ENCODE assay signal across 28 cellular contexts in genomic region chr12:121823101-121823726, GRCh38. TPM values are rescaled to one million over a fixed set of nuclear protein-coding genes. Genes with fewer than 3 reads are reported as not detected.
DNase-seq lines count a peak whose midpoint lies in the region; ATAC-seq, FAIRE-seq and TF ChIP-seq lines count a peak whose summit lies in the region.
"Had no signal": no experiment of that assay in that cellular context is flagged by ENCODE, and none has a peak within 500 bp of the region (broad histone marks: within the 10 kb centered on the region; RNA-seq: fewer than 3 reads in every experiment).

No MANE protein-coding gene starts in this region.

- FAIRE-seq in K562 (lab: Jason Lieb, UNC) (no peak), GM12891 (lab: Jason Lieb, UNC) (no peak)
- FAIRE-seq: HTR-8/SVneo, islet of Langerhans, urothelium cell line had no signal

- peaks cover 0 to 19% of the 10 kb centered on the region in 2 experiments; a peak in 2 of 5 replicates for H3K4me1 ChIP-seq in K562 (replicated peaks in 1 of 2; ENCODE audit: control insufficient read depth in 2 of 2, insufficient read depth in 2 of 2, low read length in 2 of 2)
- H3K4me1 ChIP-seq: heart right ventricle had no signal

- no TSS peak for BruUV-seq in K562 (replicated peaks; lab: Mats Ljungman, UMichigan)

- TF ChIP-seq POLR2A in K562 (conservative IDR thresholded peaks at IDR 0.05) = no peak
- no peak for TF ChIP-seq POLR2A in GM12891 (IDR thresholded peaks at IDR 0.05; ENCODE audit: low read depth, low read length)

- no peak overlapping the region for H3K9ac ChIP-seq in K562 (ENCODE audit: insufficient read depth in 1 of 2, low read depth in 2 of 2, low read length in 2 of 2)

- CTCF ChIA-PET in K562 (lab: Yijun Ruan, JAX; ENCODE audit: low intra/inter-chr PET ratio) = interaction anchor here (1.7 kb wide), 1 partner anchor 66 kb away, joined by 5 read pairs; the partner anchor contains the start of gene PSMD9

- TF ChIP-seq CTCF in K562 (IDR thresholded peaks at IDR 0.05 in 2 of 3, conservative IDR thresholded peaks at IDR 0.05 in 1 of 3; ENCODE audit: insufficient read depth in 2 of 3, low read depth in 1 of 3, low read length in 3 of 3) = peak in 2 of 3 experiments; percentile 26 to 35; a peak in 3 of 6 replicates

- intact Hi-C loops in K562 (cut with micrococcal nuclease) = no loop called here

- H3K4me3 Mint-ChIP-seq in stimulated activated naive CD8-positive, alpha-beta T cell treated with anti-CD3 and anti-CD28 coated beads, Interleukin-15, amount 100 ng/mL, for 72 hours = no peak overlapping the region
- H3K4me3 Mint-ChIP-seq: CD4-positive, alpha-beta memory T cell; memory B cell; naive B cell had no signal

- POLR2A ChIA-PET in K562 (lab: Yijun Ruan, JAX) = interaction anchor here (1.0 kb wide), 1 partner anchor 18 kb away, joined by 4 read pairs; no protein-coding TSS in a partner anchor

- H4K20me1 ChIP-seq in K562 (replicated peaks; ENCODE audit: control insufficient read depth, insufficient read depth, low read length) = no peaks in the 10 kb centered on the region; the same call in 1 of the 2 replicates

- peak overlapping the region in 1 of 2 donors; percentile 48 for H3K27ac Mint-ChIP-seq in stimulated activated naive CD8-positive, alpha-beta T cell treated with anti-CD3 and anti-CD28 coated beads, Interleukin-15, amount 100 ng/mL, for 72 hours
- H3K27ac Mint-ChIP-seq: memory B cell had no signal

- TF ChIP-seq RAD21 in K562 (CRISPR knock-in tag; conservative IDR thresholded peaks at IDR 0.05 in 1 of 2, IDR thresholded peaks at IDR 0.05 in 1 of 2) = no peak

- 92% methylated on average over 26 of the region's 36 CpGs for WGBS in K562 (ENCODE audit: insufficient coverage, low coverage, missing lambda C conversion rate)

- H3K27me3 Mint-ChIP-seq in stimulated activated naive CD8-positive, alpha-beta T cell treated with anti-CD3 and anti-CD28 coated beads, Interleukin-15, amount 100 ng/mL, for 72 hours = no peaks in the 10 kb centered on the region
- H3K27me3 Mint-ChIP-seq: CD4-positive, alpha-beta memory T cell; memory B cell; naive B cell had no signal

- DNase-seq in stimulated activated naive CD8-positive, alpha-beta T cell treated with anti-CD3 and anti-CD28 coated beads, Interleukin-15, amount 100 ng/mL, for 72 hours = no peak
- no peak for DNase-seq in stimulated activated naive CD8-positive, alpha-beta T cell treated with anti-CD3 and anti-CD28 coated beads, Interleukin-15, Interleukin-2, amounts not matched to agents 100 U/mL and 50 U/mL, for 24 hours
- DNase-seq in K562 (ENCODE audit: extremely low read depth in 1 of 4, low spot score in 3 of 4) = no peak
- DNase-seq in iPS-NIHi11 (ENCODE audit: low spot score) = peak; percentile 57
- no peak for DNase-seq in GM12891 (ENCODE audit: insufficient read length, low spot score)
- no peak for DNase-seq in putamen (ENCODE audit: low spot score)
- DNase-seq in activated CD4-positive, CD25-positive, alpha-beta regulatory T cell (lab: John Stamatoyannopoulos, UW) = no peak
- DNase-seq in NCI-H1436 treated with DMSO at 0.1 percent for 48 hours (lab: John Stamatoyannopoulos, UW) = no peak
- DNase-seq: ACHN; activated CD4-positive, alpha-beta T cell treated with anti-CD3 and anti-CD28 coated beads, Interleukin-2, amount 50 U/mL, for 4 hours; activated gamma-delta T cell treated with Interleukin-2 at 50 U/mL for 16 hours; activated T-cell treated with anti-CD3 and anti-CD28 coated beads for 4 hours; CD4-positive, alpha-beta memory T cell; central memory CD4-positive, alpha-beta T cell; DMS79; effector CD8-positive, alpha-beta T cell; heart right ventricle; naive B cell; NCI-H1105 treated with DMSO at 0.1 percent for 48 hours; NCI-H510A; SHP77 treated with DMSO at 0.1 percent for 48 hours; stimulated activated CD4-positive, alpha-beta T cell treated with anti-CD3 and anti-CD28 coated beads, Interleukin-4, amount 100 ng/mL, for 1 hour had no signal

- no peaks in the 10 kb centered on the region for H3K27me3 ChIP-seq in K562 (ENCODE audit: control insufficient read depth in 2 of 2, insufficient read depth in 2 of 2, low read length in 2 of 2)
- H3K27me3 ChIP-seq: heart right ventricle had no signal

- no peak overlapping the region for H3K4me2 ChIP-seq in K562 (ENCODE audit: insufficient read depth, low read length)

- H3K9me3 Mint-ChIP-seq in stimulated activated naive CD8-positive, alpha-beta T cell treated with anti-CD3 and anti-CD28 coated beads, Interleukin-15, amount 100 ng/mL, for 72 hours = no peaks in the 10 kb centered on the region
- H3K9me3 Mint-ChIP-seq: memory B cell, naive B cell had no signal

- H3K79me2 ChIP-seq in K562 (ENCODE audit: control insufficient read depth, insufficient read depth, low read length) = no peaks in the 10 kb centered on the region

- peaks cover 79% of the 10 kb centered on the region for H3K36me3 ChIP-seq in K562 (ENCODE audit: control insufficient read depth, insufficient read depth, low read length)

- H3K9me3 ChIP-seq in K562 (replicated peaks; ENCODE audit: control insufficient read depth, insufficient read depth, low read depth, low read length) = no peaks in the 10 kb centered on the region
- H3K9me3 ChIP-seq: heart right ventricle had no signal

- H3K27ac ChIP-seq in K562 (ENCODE audit: extremely low read depth, low read depth, low read length) = no peak overlapping the region
- H3K27ac ChIP-seq: heart right ventricle had no signal

- H3K9me1 ChIP-seq in K562 (ENCODE audit: control insufficient read depth, insufficient read depth, low read length) = no peaks in the 10 kb centered on the region

- no peak overlapping the region for H3K4me3 ChIP-seq in K562
- H3K4me3 ChIP-seq: heart right ventricle had no signal

- TF ChIP-seq EP300 in K562 (IDR thresholded peaks at IDR 0.05; ENCODE audit: low read length) = no peak

- ATAC-seq in stimulated activated naive CD8-positive, alpha-beta T cell treated with anti-CD3 and anti-CD28 coated beads, Interleukin-15, amount 100 ng/mL, for 72 hours = peak; percentile 25
- no peak for ATAC-seq in stimulated activated naive CD8-positive, alpha-beta T cell treated with anti-CD3 and anti-CD28 coated beads, Interleukin-15, Interleukin-2, amounts not matched to agents 100 U/mL and 50 U/mL, for 24 hours
- ATAC-seq in K562 = peak; percentile 34; the same call in 1 of the 3 replicates

- peaks cover 5% of the 10 kb centered on the region for H3K4me1 Mint-ChIP-seq in stimulated activated naive CD8-positive, alpha-beta T cell treated with anti-CD3 and anti-CD28 coated beads, Interleukin-15, amount 100 ng/mL, for 72 hours
- H3K4me1 Mint-ChIP-seq: memory B cell had no signal

- in situ Hi-C loops in K562 (cut with MboI) = no loop called here

- no peak overlapping the region for H2AFZ ChIP-seq in K562 (ENCODE audit: low read depth, low read length)

RNA-seq across cellular contexts. Expression of gene SETD1B, which starts 19.4 kb away (rescaled TPM):
- 15.2 and 26.5 TPM in 2 replicates for total RNA-seq in K562 (2011; cell fraction: chromatin; rRNA removed; ENCODE audit: low replicate concordance)
- total RNA-seq in K562 (2011; cell fraction: nucleolus; rRNA removed) = 12.8 and 13.4 TPM in 2 replicates
- total RNA-seq in K562 (2011; cell fraction: nucleoplasm; rRNA removed) = 10.8 and 11.7 TPM in 2 replicates
- total RNA-seq in K562 (2014; rRNA removed) (2.9 and 4.7 TPM in 2 replicates), K562 (2014; rRNA removed; fragmentation: Illumina TruSeq; extraction: Trizol) (0.99 and 1.4 TPM in 2 replicates), K562 (2015; rRNA removed; fragmentation: Illumina TruSeq; extraction: Trizol) (2.1 and 3.1 TPM in 2 replicates), K562 (2021) (23.6 and 26.6 TPM in 2 replicates)
- polyA plus RNA-seq in K562 (2011; rRNA removed) (0.77 and 1.1 TPM in 2 replicates), K562 (2014; fragmentation: Illumina TruSeq; extraction: Trizol) (6.1 and 10.6 TPM in 2 replicates), K562 (2014; fragmentation: Nextera tagmentation; extraction: Ambion mirVana) (1 to 10 TPM in 1 of 2 experiments, under 1 TPM in 1; 0.48 to 2.3 TPM), K562 (2014; rRNA removed) (6.9 and 7.1 TPM in 2 replicates)
- 0.75 and 1.0 TPM in 2 replicates for polyA plus RNA-seq in K562 (2011; cell fraction: cytosol; rRNA removed)
- 4.0 and 7.0 TPM in 2 replicates for polyA plus RNA-seq in K562 (2011; cell fraction: nucleus; rRNA removed)
- polyA plus RNA-seq in K562 (2012) = 8.4 and 8.6 TPM in 2 replicates
- 1.2 and 1.3 TPM in 2 replicates for polyA minus RNA-seq in K562 (2011; rRNA and poly(A)+ RNA removed)
- 5.6 and 7.3 TPM in 2 replicates for polyA minus RNA-seq in K562 (2011; cell fraction: cytosol; rRNA and poly(A)+ RNA removed)
- 2.8 and 3.1 TPM in 2 replicates for polyA minus RNA-seq in K562 (2011; cell fraction: nucleus; rRNA and poly(A)+ RNA removed)
- polyA plus RNA-seq in GM12891 (2012; ENCODE audit: low read depth, missing spikeins) = 3.1 TPM

RNA-seq across cellular contexts. Expression of gene RHOF, which starts 29.7 kb away (rescaled TPM):
- total RNA-seq in K562 (2011; cell fraction: chromatin; rRNA removed; ENCODE audit: low replicate concordance) = 78.6 and 99.1 TPM in 2 replicates
- 34.0 and 38.0 TPM in 2 replicates for total RNA-seq in K562 (2011; cell fraction: nucleolus; rRNA removed)
- 43.6 and 46.6 TPM in 2 replicates for total RNA-seq in K562 (2011; cell fraction: nucleoplasm; rRNA removed)
- total RNA-seq in K562 (2014; rRNA removed) = 3.5 and 3.9 TPM in 2 replicates
- 3.1 and 3.9 TPM in 2 replicates for total RNA-seq in K562 (2014; rRNA removed; fragmentation: Illumina TruSeq; extraction: Trizol)
- 4.3 and 4.8 TPM in 2 replicates for total RNA-seq in K562 (2015; rRNA removed; fragmentation: Illumina TruSeq; extraction: Trizol)
- total RNA-seq in K562 (2021) = 10.1 and 10.4 TPM in 2 replicates
- polyA plus RNA-seq in K562 (2011; rRNA removed) = 4.0 and 6.3 TPM in 2 replicates
- 1.2 and 2.6 TPM in 2 replicates for polyA plus RNA-seq in K562 (2011; cell fraction: cytosol; rRNA removed)
- polyA plus RNA-seq in K562 (2011; cell fraction: nucleus; rRNA removed) = 21.6 and 23.6 TPM in 2 replicates
- polyA plus RNA-seq in K562 (2012) = 3.9 and 4.4 TPM in 2 replicates
- polyA plus RNA-seq in K562 (2014; fragmentation: Illumina TruSeq; extraction: Trizol) = 4.3 and 5.4 TPM in 2 replicates
- polyA plus RNA-seq in K562 (2014; fragmentation: Nextera tagmentation; extraction: Ambion mirVana) = under 1 TPM; 0.13 to 0.45 TPM
- 8.8 and 9.5 TPM in 2 replicates for polyA plus RNA-seq in K562 (2014; rRNA removed)
- 3.8 and 8.5 TPM in 2 replicates for polyA minus RNA-seq in K562 (2011; rRNA and poly(A)+ RNA removed)
- 2.6 and 4.0 TPM in 2 replicates for polyA minus RNA-seq in K562 (2011; cell fraction: cytosol; rRNA and poly(A)+ RNA removed)
- 19.9 and 31.2 TPM in 2 replicates for polyA minus RNA-seq in K562 (2011; cell fraction: nucleus; rRNA and poly(A)+ RNA removed)
- polyA plus RNA-seq in GM12891 (2012; ENCODE audit: low read depth, missing spikeins) = 34.6 TPM

RNA-seq across cellular contexts. Expression of gene HPD, which starts 35.4 kb away (rescaled TPM):
- total RNA-seq in K562 (2011; cell fraction: chromatin; rRNA removed; ENCODE audit: low replicate concordance) = 0.53 TPM in 1 of 2 replicates, not detected in the other
- 0.33 TPM in 1 of 2 replicates, not detected in the other for total RNA-seq in K562 (2011; cell fraction: nucleolus; rRNA removed)
- not detected in 2 replicates for total RNA-seq in K562 (2011; cell fraction: nucleoplasm; rRNA removed)
- 0.23 TPM in 1 of 2 replicates, not detected in the other for total RNA-seq in K562 (2014; rRNA removed)
- not detected in 2 replicates for total RNA-seq in K562 (2014; rRNA removed; fragmentation: Illumina TruSeq; extraction: Trizol)
- total RNA-seq in K562 (2015; rRNA removed; fragmentation: Illumina TruSeq; extraction: Trizol) = not detected in 2 replicates
- total RNA-seq in K562 (2021) = 0.29 TPM in 2 replicates
- polyA plus RNA-seq in K562 (2011; rRNA removed) = 0.06 TPM in 1 of 2 replicates, not detected in the other
- polyA plus RNA-seq in K562 (2011; cell fraction: cytosol; rRNA removed) = 0.04 and 0.18 TPM in 2 replicates
- not detected in 2 replicates for polyA plus RNA-seq in K562 (2011; cell fraction: nucleus; rRNA removed)
- polyA plus RNA-seq in K562 (2012) = 0.08 and 0.36 TPM in 2 replicates
- not detected in 2 replicates for polyA plus RNA-seq in K562 (2014; fragmentation: Illumina TruSeq; extraction: Trizol)
- under 1 TPM; 0.07 TPM for polyA plus RNA-seq in K562 (2014; fragmentation: Nextera tagmentation; extraction: Ambion mirVana)
- 0.09 TPM in 1 of 2 replicates, not detected in the other for polyA plus RNA-seq in K562 (2014; rRNA removed)
- polyA minus RNA-seq in K562 (2011; rRNA and poly(A)+ RNA removed) = 0.53 TPM in 1 of 2 replicates, not detected in the other
- polyA minus RNA-seq in K562 (2011; cell fraction: cytosol; rRNA and poly(A)+ RNA removed) = not detected in 2 replicates
- not detected in 2 replicates for polyA minus RNA-seq in K562 (2011; cell fraction: nucleus; rRNA and poly(A)+ RNA removed)
- 0.49 TPM for polyA plus RNA-seq in GM12891 (2012; ENCODE audit: low read depth, missing spikeins)
- total RNA-seq: CD4-positive, alpha-beta memory T cell; skeletal muscle tissue; T-helper 1 cell treated with Interleukin-12 subunit alpha and Interleukin-12 subunit beta and Interleukin-4 antibody, amounts not matched to agents 30 ng/mL and 1 ng/mL, for 36 hours had no signal
- polyA plus RNA-seq: CD4-positive, alpha-beta memory T cell had no signal
